Comparison of ENCODE assay signal across 35 cellular contexts in the genomic region with DNA sequence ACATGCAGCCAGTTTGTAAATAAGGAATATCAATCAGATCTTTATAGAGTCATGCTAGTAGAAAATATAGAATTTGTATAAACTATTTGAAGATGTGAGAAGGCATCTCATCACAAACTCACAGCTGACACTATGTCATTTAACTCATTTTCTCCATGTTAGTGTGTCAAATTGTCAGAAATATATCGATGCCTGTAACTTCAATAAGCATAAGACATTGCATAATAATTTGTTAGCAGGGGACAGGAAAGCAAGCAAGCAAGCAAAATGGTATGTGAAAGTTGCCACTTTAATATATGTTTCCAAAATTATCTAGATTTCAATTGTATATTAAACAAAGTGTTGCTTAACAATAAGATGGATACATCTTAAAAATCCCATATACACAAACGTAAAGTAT.
"Had no signal": no experiment of that assay in that cellular context is flagged by ENCODE, and none has a peak within 500 bp of the region (broad histone marks: within the 10 kb centered on the region; RNA-seq: fewer than 3 reads in every experiment).

No MANE protein-coding gene starts in this region.

- H3K27me3 ChIP-seq: MG63 had no signal

- DNase-seq: Karpas-422, Kasumi-1, MG63, MM.1S, MV-4-11, NCI-H1048, NCI-H1092, NCI-H1092 treated with DMSO at 0.1 percent for 48 hours, NCI-H1105, NCI-H1105 treated with DMSO at 0.1 percent for 48 hours, NCI-H1417, NCI-H1417 treated with DMSO at 0.1 percent for 48 hours, NCI-H1436, NCI-H1436 treated with DMSO at 0.1 percent for 48 hours, NCI-H146, NCI-H1694, NCI-H1694 treated with DMSO at 0.1 percent for 48 hours, NCI-H187, NCI-H187 treated with DMSO at 0.1 percent for 48 hours, NCI-H1930, NCI-H2029, NCI-H2029 treated with DMSO at 0.1 percent for 48 hours, NCI-H2081, NCI-H2081 treated with DMSO at 0.1 percent for 48 hours, NCI-H2107, NCI-H2171, NCI-H2171 treated with DMSO at 0.1 percent for 48 hours, NCI-H2227 treated with DMSO at 0.1 percent for 48 hours, NCI-H226, NCI-H345, NCI-H446, NCI-H446 treated with DMSO at 0.1 percent for 48 hours, NCI-H510A, NCI-H510A treated with DMSO at 0.1 percent for 48 hours, NCI-H524 had no signal

- H3K9me3 ChIP-seq: MG63 had no signal

- H3K36me3 ChIP-seq: MG63 had no signal

- H3K4me3 ChIP-seq: MG63 had no signal
